3 cellular contexts compared by ENCODE assay signal in genomic region chr19:45166723-45167252, GRCh38.
TF ChIP-seq lines count a peak whose summit lies in the region.

No MANE protein-coding gene starts in this region.

TF ChIP-seq in GM23338, 12 proteins besides CTCF, POLR2A, EP300 and RAD21 (continues in another document):
- TF ChIP-seq STAT1 (IDR thresholded peaks at IDR 0.05; ENCODE audit: unreplicated experiment), result no peak
- no peak for TF ChIP-seq JUNB (IDR thresholded peaks at IDR 0.05; ENCODE audit: unreplicated experiment)
- TF ChIP-seq CREB1 (CRISPR knock-in tag; IDR thresholded peaks at IDR 0.05; ENCODE audit: low read depth), result no peak
- TF ChIP-seq POLR2AphosphoS5 (IDR thresholded peaks at IDR 0.05; ENCODE audit: low read depth), result no peak
- no peak for TF ChIP-seq ETS1 (IDR thresholded peaks at IDR 0.05)
- TF ChIP-seq NANOG (IDR thresholded peaks at IDR 0.05; ENCODE audit: borderline replicate concordance), result no peak
- no peak for TF ChIP-seq EZH2phosphoT487 (IDR thresholded peaks at IDR 0.05; ENCODE audit: unreplicated experiment)
- TF ChIP-seq ZNF331 (CRISPR knock-in tag; IDR thresholded peaks at IDR 0.05; ENCODE audit: low read depth), result no peak
- TF ChIP-seq, protein P1, sequence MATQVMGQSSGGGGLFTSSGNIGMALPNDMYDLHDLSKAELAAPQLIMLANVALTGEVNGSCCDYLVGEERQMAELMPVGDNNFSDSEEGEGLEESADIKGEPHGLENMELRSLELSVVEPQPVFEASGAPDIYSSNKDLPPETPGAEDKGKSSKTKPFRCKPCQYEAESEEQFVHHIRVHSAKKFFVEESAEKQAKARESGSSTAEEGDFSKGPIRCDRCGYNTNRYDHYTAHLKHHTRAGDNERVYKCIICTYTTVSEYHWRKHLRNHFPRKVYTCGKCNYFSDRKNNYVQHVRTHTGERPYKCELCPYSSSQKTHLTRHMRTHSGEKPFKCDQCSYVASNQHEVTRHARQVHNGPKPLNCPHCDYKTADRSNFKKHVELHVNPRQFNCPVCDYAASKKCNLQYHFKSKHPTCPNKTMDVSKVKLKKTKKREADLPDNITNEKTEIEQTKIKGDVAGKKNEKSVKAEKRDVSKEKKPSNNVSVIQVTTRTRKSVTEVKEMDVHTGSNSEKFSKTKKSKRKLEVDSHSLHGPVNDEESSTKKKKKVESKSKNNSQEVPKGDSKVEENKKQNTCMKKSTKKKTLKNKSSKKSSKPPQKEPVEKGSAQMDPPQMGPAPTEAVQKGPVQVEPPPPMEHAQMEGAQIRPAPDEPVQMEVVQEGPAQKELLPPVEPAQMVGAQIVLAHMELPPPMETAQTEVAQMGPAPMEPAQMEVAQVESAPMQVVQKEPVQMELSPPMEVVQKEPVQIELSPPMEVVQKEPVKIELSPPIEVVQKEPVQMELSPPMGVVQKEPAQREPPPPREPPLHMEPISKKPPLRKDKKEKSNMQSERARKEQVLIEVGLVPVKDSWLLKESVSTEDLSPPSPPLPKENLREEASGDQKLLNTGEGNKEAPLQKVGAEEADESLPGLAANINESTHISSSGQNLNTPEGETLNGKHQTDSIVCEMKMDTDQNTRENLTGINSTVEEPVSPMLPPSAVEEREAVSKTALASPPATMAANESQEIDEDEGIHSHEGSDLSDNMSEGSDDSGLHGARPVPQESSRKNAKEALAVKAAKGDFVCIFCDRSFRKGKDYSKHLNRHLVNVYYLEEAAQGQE (IDR thresholded peaks at IDR 0.05; ENCODE audit: unreplicated experiment), result no peak

TF ChIP-seq in WTC11, 78 proteins besides CTCF, POLR2A, EP300 and RAD21:
- TF ChIP-seq ZNF219 (CRISPR knock-in tag; IDR thresholded peaks at IDR 0.05; ENCODE audit: borderline replicate concordance) (no peak), ZMAT4 (CRISPR knock-in tag; IDR thresholded peaks at IDR 0.05) (no peak)

TF ChIP-seq in HepG2, 621 proteins besides CTCF, POLR2A, EP300 and RAD21 (continues in another document):
- TF ChIP-seq HNF1B (CRISPR knock-in tag; IDR thresholded peaks at IDR 0.05) (no peak), ZNF792 (CRISPR knock-in tag; IDR thresholded peaks at IDR 0.05) (peak; percentile 18; the same call in 1 of the 2 replicates), ZIK1 (CRISPR knock-in tag; IDR thresholded peaks at IDR 0.05; ENCODE audit: borderline replicate concordance, low read depth) (no peak), ZNF605 (CRISPR knock-in tag; IDR thresholded peaks at IDR 0.05) (no peak), RELA (CRISPR knock-in tag; IDR thresholded peaks at IDR 0.05) (0 out of 2 replicates have a peak, but pooled peaks have one; percentile 32), ARID5B (CRISPR knock-in tag; IDR thresholded peaks at IDR 0.05) (peak; percentile 29; the same call in 1 of the 2 replicates), ZNF441 (CRISPR knock-in tag; IDR thresholded peaks at IDR 0.05; ENCODE audit: borderline replicate concordance) (no peak), HNRNPLL (IDR thresholded peaks at IDR 0.05; ENCODE audit: low read depth, low read length, poor library complexity, severe bottlenecking) (no peak), YEATS2 (CRISPR knock-in tag; IDR thresholded peaks at IDR 0.05; ENCODE audit: borderline replicate concordance) (peak; percentile 22; the same call in 1 of the 2 replicates), FOXJ3 (CRISPR knock-in tag; IDR thresholded peaks at IDR 0.05; ENCODE audit: borderline replicate concordance) (no peak), ZNF768 (CRISPR knock-in tag; IDR thresholded peaks at IDR 0.05) (peak; percentile 29; the same call in 1 of the 2 replicates), ZNF570 (CRISPR knock-in tag; IDR thresholded peaks at IDR 0.05; ENCODE audit: borderline replicate concordance) (no peak), PHF21A (CRISPR knock-in tag; IDR thresholded peaks at IDR 0.05) (no peak), RBM22 (optimal IDR thresholded peaks at IDR 0.05; ENCODE audit: low read length) (no peak), SIN3A (IDR thresholded peaks at IDR 0.05; ENCODE audit: borderline replicate concordance, low read depth, low read length) (0 out of 2 replicates have a peak, but pooled peaks have one; percentile 26), HDAC2 (CRISPR knock-in tag; IDR thresholded peaks at IDR 0.05) (peak; percentile 47; the same call in 1 of the 2 replicates), TEAD2 (CRISPR knock-in tag; IDR thresholded peaks at IDR 0.05) (no peak), ZNF432 (CRISPR knock-in tag; IDR thresholded peaks at IDR 0.05; ENCODE audit: borderline replicate concordance) (no peak), NR2F1 (CRISPR knock-in tag; IDR thresholded peaks at IDR 0.05) (peak in 1 of 2 experiments; percentile 29; a peak in 1 of 4 replicates), ZFP36L2 (CRISPR knock-in tag; IDR thresholded peaks at IDR 0.05) (no peak), RXRB (CRISPR knock-in tag; IDR thresholded peaks at IDR 0.05; ENCODE audit: borderline replicate concordance) (peak; percentile 60; the same call in 1 of the 2 replicates), DPF2 (CRISPR knock-in tag; IDR thresholded peaks at IDR 0.05; ENCODE audit: borderline replicate concordance, low read depth) (no peak), KLF16 (CRISPR knock-in tag; IDR thresholded peaks at IDR 0.05) (no peak), KDM2A (CRISPR knock-in tag; IDR thresholded peaks at IDR 0.05; ENCODE audit: borderline replicate concordance, low read depth) (peak; percentile 55; the same call in 1 of the 2 replicates), ZNF10 (CRISPR knock-in tag; IDR thresholded peaks at IDR 0.05; ENCODE audit: borderline replicate concordance, low read depth) (no peak), ZNF616 (CRISPR knock-in tag; IDR thresholded peaks at IDR 0.05; ENCODE audit: low read depth) (no peak), CEBPG (CRISPR knock-in tag; IDR thresholded peaks at IDR 0.05) (no peak), ATF4 (CRISPR knock-in tag; IDR thresholded peaks at IDR 0.05) (no peak), ZSCAN25 (CRISPR knock-in tag; IDR thresholded peaks at IDR 0.05) (peak; percentile 32; the same call in 1 of the 2 replicates), ZNF788 (CRISPR knock-in tag; IDR thresholded peaks at IDR 0.05; ENCODE audit: borderline replicate concordance) (no peak), CBFB (CRISPR knock-in tag; IDR thresholded peaks at IDR 0.05) (no peak), NFE2L2 (IDR thresholded peaks at IDR 0.05; ENCODE audit: low read length) (no peak), ZNF235 (CRISPR knock-in tag; IDR thresholded peaks at IDR 0.05; ENCODE audit: borderline replicate concordance) (no peak), ZNF326 (CRISPR knock-in tag; IDR thresholded peaks at IDR 0.05; ENCODE audit: borderline replicate concordance) (no peak), PHF8 (CRISPR knock-in tag; IDR thresholded peaks at IDR 0.05) (0 out of 2 replicates have a peak, but pooled peaks have one; percentile 10), GABPA (IDR thresholded peaks at IDR 0.05; ENCODE audit: low read depth, low read length) (no peak), GABPA (CRISPR knock-in tag; IDR thresholded peaks at IDR 0.05; ENCODE audit: low read depth) (peak; percentile 44; the same call in 1 of the 2 replicates), SALL1 (CRISPR knock-in tag; IDR thresholded peaks at IDR 0.05) (peak; percentile 51), SP2 (CRISPR knock-in tag; IDR thresholded peaks at IDR 0.05) (no peak), SAP130 (CRISPR knock-in tag; IDR thresholded peaks at IDR 0.05; ENCODE audit: low read depth) (peak; percentile 88), TGIF2 (CRISPR knock-in tag; IDR thresholded peaks at IDR 0.05) (0 out of 2 replicates have a peak, but pooled peaks have one; percentile 32), ZNF546 (CRISPR knock-in tag; conservative IDR thresholded peaks at IDR 0.05) (no peak), NR2F2 (IDR thresholded peaks at IDR 0.05; ENCODE audit: borderline replicate concordance, low read depth) (no peak)
- TF ChIP-seq, protein P2, sequence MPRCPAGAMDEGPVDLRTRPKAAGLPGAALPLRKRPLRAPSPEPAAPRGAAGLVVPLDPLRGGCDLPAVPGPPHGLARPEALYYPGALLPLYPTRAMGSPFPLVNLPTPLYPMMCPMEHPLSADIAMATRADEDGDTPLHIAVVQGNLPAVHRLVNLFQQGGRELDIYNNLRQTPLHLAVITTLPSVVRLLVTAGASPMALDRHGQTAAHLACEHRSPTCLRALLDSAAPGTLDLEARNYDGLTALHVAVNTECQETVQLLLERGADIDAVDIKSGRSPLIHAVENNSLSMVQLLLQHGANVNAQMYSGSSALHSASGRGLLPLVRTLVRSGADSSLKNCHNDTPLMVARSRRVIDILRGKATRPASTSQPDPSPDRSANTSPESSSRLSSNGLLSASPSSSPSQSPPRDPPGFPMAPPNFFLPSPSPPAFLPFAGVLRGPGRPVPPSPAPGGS (CRISPR knock-in tag; IDR thresholded peaks at IDR 0.05), result no peak
- TF ChIP-seq, protein P3, sequence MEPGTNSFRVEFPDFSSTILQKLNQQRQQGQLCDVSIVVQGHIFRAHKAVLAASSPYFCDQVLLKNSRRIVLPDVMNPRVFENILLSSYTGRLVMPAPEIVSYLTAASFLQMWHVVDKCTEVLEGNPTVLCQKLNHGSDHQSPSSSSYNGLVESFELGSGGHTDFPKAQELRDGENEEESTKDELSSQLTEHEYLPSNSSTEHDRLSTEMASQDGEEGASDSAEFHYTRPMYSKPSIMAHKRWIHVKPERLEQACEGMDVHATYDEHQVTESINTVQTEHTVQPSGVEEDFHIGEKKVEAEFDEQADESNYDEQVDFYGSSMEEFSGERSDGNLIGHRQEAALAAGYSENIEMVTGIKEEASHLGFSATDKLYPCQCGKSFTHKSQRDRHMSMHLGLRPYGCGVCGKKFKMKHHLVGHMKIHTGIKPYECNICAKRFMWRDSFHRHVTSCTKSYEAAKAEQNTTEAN (CRISPR knock-in tag; conservative IDR thresholded peaks at IDR 0.05), result no peak
- TF ChIP-seq, protein P4, sequence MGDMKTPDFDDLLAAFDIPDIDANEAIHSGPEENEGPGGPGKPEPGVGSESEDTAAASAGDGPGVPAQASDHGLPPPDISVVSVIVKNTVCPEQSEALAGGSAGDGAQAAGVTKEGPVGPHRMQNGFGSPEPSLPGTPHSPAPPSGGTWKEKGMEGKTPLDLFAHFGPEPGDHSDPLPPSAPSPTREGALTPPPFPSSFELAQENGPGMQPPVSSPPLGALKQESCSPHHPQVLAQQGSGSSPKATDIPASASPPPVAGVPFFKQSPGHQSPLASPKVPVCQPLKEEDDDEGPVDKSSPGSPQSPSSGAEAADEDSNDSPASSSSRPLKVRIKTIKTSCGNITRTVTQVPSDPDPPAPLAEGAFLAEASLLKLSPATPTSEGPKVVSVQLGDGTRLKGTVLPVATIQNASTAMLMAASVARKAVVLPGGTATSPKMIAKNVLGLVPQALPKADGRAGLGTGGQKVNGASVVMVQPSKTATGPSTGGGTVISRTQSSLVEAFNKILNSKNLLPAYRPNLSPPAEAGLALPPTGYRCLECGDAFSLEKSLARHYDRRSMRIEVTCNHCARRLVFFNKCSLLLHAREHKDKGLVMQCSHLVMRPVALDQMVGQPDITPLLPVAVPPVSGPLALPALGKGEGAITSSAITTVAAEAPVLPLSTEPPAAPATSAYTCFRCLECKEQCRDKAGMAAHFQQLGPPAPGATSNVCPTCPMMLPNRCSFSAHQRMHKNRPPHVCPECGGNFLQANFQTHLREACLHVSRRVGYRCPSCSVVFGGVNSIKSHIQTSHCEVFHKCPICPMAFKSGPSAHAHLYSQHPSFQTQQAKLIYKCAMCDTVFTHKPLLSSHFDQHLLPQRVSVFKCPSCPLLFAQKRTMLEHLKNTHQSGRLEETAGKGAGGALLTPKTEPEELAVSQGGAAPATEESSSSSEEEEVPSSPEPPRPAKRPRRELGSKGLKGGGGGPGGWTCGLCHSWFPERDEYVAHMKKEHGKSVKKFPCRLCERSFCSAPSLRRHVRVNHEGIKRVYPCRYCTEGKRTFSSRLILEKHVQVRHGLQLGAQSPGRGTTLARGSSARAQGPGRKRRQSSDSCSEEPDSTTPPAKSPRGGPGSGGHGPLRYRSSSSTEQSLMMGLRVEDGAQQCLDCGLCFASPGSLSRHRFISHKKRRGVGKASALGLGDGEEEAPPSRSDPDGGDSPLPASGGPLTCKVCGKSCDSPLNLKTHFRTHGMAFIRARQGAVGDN (CRISPR knock-in tag; IDR thresholded peaks at IDR 0.05), result peak; percentile 70
